8 cellular contexts compared by ENCODE assay signal in genomic region chr17:17663160-17664072, GRCh38. TPM values are rescaled to one million over a fixed set of nuclear protein-coding genes. Genes with fewer than 3 reads are reported as not detected.
DNase-seq lines count a peak whose midpoint lies in the region; ATAC-seq and TF ChIP-seq lines count a peak whose summit lies in the region.

No MANE protein-coding gene starts in this region.

- H3K9me3 ChIP-seq in AG04450 (ENCODE audit: control insufficient read depth, insufficient read depth, low read length) (peaks cover 9% of the 10 kb centered on the region), gastrocnemius medialis (peaks cover 0 to 6% (median 0%) of the 10 kb centered on the region in 3 donors)

- intact Hi-C loops in gastrocnemius medialis (cut with DNase I; ENCODE audit: low total_unique reads): no loop called here

- H3K4me3 ChIP-seq in AG04450 (ENCODE audit: low read depth, low read length): no peak overlapping the region
- H3K4me3 ChIP-seq in fibroblast of villous mesenchyme (ENCODE audit: low read depth, low read length): peak overlapping the region; percentile 7
- H3K4me3 ChIP-seq in retinal pigment epithelial cell (ENCODE audit: low read length): no peak overlapping the region
- H3K4me3 ChIP-seq in gastrocnemius medialis: no peak overlapping the region

- TF ChIP-seq CTCF in AG04450 (IDR thresholded peaks at IDR 0.05; ENCODE audit: low read depth, low read length) (no peak), fibroblast of villous mesenchyme (IDR thresholded peaks at IDR 0.05; ENCODE audit: insufficient read depth, low read depth, low read length) (no peak), retinal pigment epithelial cell (conservative IDR thresholded peaks at IDR 0.05; ENCODE audit: low read depth, low read length) (no peak), gastrocnemius medialis (IDR thresholded peaks at IDR 0.05 in 4 of 5, conservative IDR thresholded peaks at IDR 0.05 in 1 of 5) (no peak)

- H3K9me3 Mint-ChIP-seq in activated T-cell treated with anti-CD3 and anti-CD28 coated beads, Interleukin-2, amount 50 U/mL, for 72 hours: peaks cover 3 to 7% of the 10 kb centered on the region in 2 donors

- H3K4me3 Mint-ChIP-seq in activated T-cell treated with anti-CD3 and anti-CD28 coated beads, Interleukin-2, amount 50 U/mL, for 72 hours: peak overlapping the region; percentile 14 to 56

- no peaks in the 10 kb centered on the region for H3K4me1 ChIP-seq in gastrocnemius medialis

- peaks cover 15% of the 10 kb centered on the region for H3K4me1 Mint-ChIP-seq in activated T-cell treated with anti-CD3 and anti-CD28 coated beads, Interleukin-2, amount 50 U/mL, for 72 hours (ENCODE audit: low read depth)

- H3K27ac ChIP-seq in AG04450 (ENCODE audit: low read depth, low read length) (no peak overlapping the region), gastrocnemius medialis (no peak overlapping the region)

- POLR2A ChIA-PET in AG04450 (lab: Yijun Ruan, JAX): interaction anchor here (0.5 kb wide), 1 partner anchor 105 kb away, joined by 3 read pairs; no protein-coding TSS in a partner anchor

- H3K27me3 ChIP-seq in AG04450 (ENCODE audit: control insufficient read depth, insufficient read depth, low read length): no peaks in the 10 kb centered on the region
- no peaks in the 10 kb centered on the region for H3K27me3 ChIP-seq in gastrocnemius medialis

- in situ Hi-C loops in gastrocnemius medialis (cut with MboI; ENCODE audit: low sequenced_read_pairs in 4 of 4): no loop called here

- peaks cover 2 to 6% of the 10 kb centered on the region in 2 donors for H3K36me3 Mint-ChIP-seq in activated T-cell treated with anti-CD3 and anti-CD28 coated beads, Interleukin-2, amount 50 U/mL, for 72 hours (ENCODE audit: insufficient read depth in 2 of 2)

- DNase-seq in AG04450 (ENCODE audit: low read depth, low spot score) (peak; percentile 92), fibroblast of villous mesenchyme (ENCODE audit: low read depth) (peak; percentile 95), retinal pigment epithelial cell (ENCODE audit: low read depth) (peak; percentile 90), gastrocnemius medialis (no peak)
- DNase-seq in activated T-cell treated with anti-CD3 and anti-CD28 coated beads, Interleukin-2, amount 50 U/mL, for 72 hours: peak; percentile 79 to 88

- ATAC-seq in GM18873 (IDR thresholded peaks at IDR 0.05; ENCODE audit: low FRiP score, unreplicated experiment): peak; percentile 68
- ATAC-seq in HG03108 (IDR thresholded peaks at IDR 0.05; ENCODE audit: unreplicated experiment): peak; percentile 63
- ATAC-seq in activated T-cell treated with anti-CD3 and anti-CD28 coated beads, Interleukin-2, amount 50 U/mL, for 72 hours (replicated peaks in 1 of 2): peak; percentile 98 to 99
- no peak for ATAC-seq in gastrocnemius medialis

- no peak overlapping the region for H3K27ac Mint-ChIP-seq in activated T-cell treated with anti-CD3 and anti-CD28 coated beads, Interleukin-2, amount 50 U/mL, for 72 hours

- no peaks in the 10 kb centered on the region for H3K27me3 Mint-ChIP-seq in activated T-cell treated with anti-CD3 and anti-CD28 coated beads, Interleukin-2, amount 50 U/mL, for 72 hours (ENCODE audit: low read depth)

- no peaks in the 10 kb centered on the region for H3K36me3 ChIP-seq in gastrocnemius medialis

- TF ChIP-seq POLR2A in gastrocnemius medialis (IDR thresholded peaks at IDR 0.05): no peak

- CTCF ChIA-PET in AG04450 (lab: Charles Lee): interaction anchor here (0.9 to 1.7 kb wide), 2 partner anchors 17 to 21 kb away, joined by 3 to 4 read pairs; no protein-coding TSS in a partner anchor

TF ChIP-seq in PFSK-1, 5 proteins besides CTCF, POLR2A, EP300 and RAD21:
- no peak for TF ChIP-seq REST (IDR thresholded peaks at IDR 0.05; ENCODE audit: insufficient read depth in 1 of 2, low read depth in 2 of 2, low read length in 2 of 2)
- TF ChIP-seq FOXP2 (optimal IDR thresholded peaks at IDR 0.05; ENCODE audit: borderline replicate concordance, extremely low read depth, extremely low read length, insufficient read depth): peak; percentile 95

RNA-seq across cellular contexts. Expression of gene RAI1, which starts 17.8 kb away (rescaled TPM):
- polyA plus RNA-seq in AG04450 (2011; rRNA removed): 2.1 and 3.2 TPM in 2 replicates
- polyA minus RNA-seq in AG04450 (2011; rRNA and poly(A)+ RNA removed): 4.2 and 5.4 TPM in 2 replicates
- polyA plus RNA-seq in PFSK-1 (2012; ENCODE audit: insufficient read length, low read depth): 52.1 TPM
- total RNA-seq in activated T-cell treated with anti-CD3 and anti-CD28 coated beads, Interleukin-2, amount 50 U/mL, for 72 hours: 10 to 100 TPM; 19.5 to 21.3 TPM
- total RNA-seq in fibroblast of villous mesenchyme (16.0 and 24.2 TPM in 2 replicates), gastrocnemius medialis (1 to 10 TPM; 2.1 to 6.7 (median 4.3) TPM)

Comparison
In these comparisons a context has a peak if more than half of its experiments do, and no peak if none do; other contexts are left out.
1. DNase-seq: peak in AG04450 (single experiment), activated T-cell treated with anti-CD3 and anti-CD28 coated beads, Interleukin-2, amount 50 U/mL, for 72 hours (2 of 2), fibroblast of villous mesenchyme (single experiment) and retinal pigment epithelial cell (single experiment); none in gastrocnemius medialis (0 of 2).
2. ATAC-seq: peak in GM18873 (single experiment), HG03108 (single experiment) and activated T-cell treated with anti-CD3 and anti-CD28 coated beads, Interleukin-2, amount 50 U/mL, for 72 hours (2 of 2); none in gastrocnemius medialis (0 of 2).